ENCODE assay signal across 9 cellular contexts in the genomic region with DNA sequence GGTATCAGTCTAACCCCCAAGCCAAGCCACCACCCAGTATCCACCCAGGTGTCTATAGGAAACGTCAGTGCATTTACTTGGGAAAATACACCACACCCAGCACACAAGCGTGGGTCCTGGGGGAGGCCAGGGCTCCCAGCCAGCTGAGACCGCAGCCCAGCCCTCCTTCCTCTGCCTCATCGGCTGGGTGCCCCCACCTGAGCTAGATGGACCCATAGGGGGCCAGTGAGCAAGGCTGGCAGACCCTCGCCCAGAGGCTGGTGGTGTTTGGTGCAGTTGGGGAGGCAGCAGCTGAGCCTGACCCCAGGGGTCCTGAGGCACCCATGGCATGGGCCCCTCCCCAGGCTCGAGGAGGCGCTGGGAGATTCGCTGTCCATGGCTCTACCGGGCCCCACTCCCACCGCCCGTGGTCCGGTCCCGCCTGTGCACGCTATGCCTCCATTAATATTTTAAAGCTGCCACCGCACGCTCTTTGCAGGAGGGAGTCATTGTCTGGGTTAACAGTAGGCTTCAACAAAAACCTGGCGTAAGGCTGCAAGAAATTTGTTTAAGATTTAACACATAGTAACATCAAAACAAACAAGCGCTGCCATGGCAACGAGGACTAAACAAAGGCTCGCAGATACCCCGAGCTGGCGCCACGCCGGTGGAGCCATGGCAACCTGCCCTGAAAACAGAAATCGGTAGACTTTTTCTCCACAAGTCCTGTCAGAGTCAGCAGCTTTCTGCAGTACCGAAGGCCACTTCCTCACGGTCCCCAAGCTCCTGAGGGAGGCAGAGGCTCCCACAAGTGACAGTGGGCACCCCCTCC. TPM values are rescaled to one million over a fixed set of nuclear protein-coding genes. Genes with fewer than 3 reads are reported as not detected.
DNase-seq lines count a peak whose midpoint lies in the region; ATAC-seq, FAIRE-seq and TF ChIP-seq lines count a peak whose summit lies in the region.
"Had no signal": no experiment of that assay in that cellular context is flagged by ENCODE, and none has a peak within 500 bp of the region (broad histone marks: within the 10 kb centered on the region; RNA-seq: fewer than 3 reads in every experiment).

No MANE protein-coding gene starts in this region.

- H3K4me1 ChIP-seq in endothelial cell of umbilical vein (ENCODE audit: control insufficient read depth, extremely low read depth, insufficient read depth, low read length) = no peaks in the 10 kb centered on the region
- peaks cover 20% of the 10 kb centered on the region for H3K4me1 ChIP-seq in mesodermal cell (ENCODE audit: control insufficient read depth, insufficient read depth, low read length, poor library complexity, severe bottlenecking)

- FAIRE-seq in endothelial cell of umbilical vein (lab: Jason Lieb, UNC) = no peak

- peaks cover 1% of the 10 kb centered on the region for H3K36me3 Mint-ChIP-seq in activated T-helper 1 cell treated with anti-CD3 and anti-CD28 coated beads, Interleukin-12 subunit alpha, Interleukin-12 subunit beta, Interleukin-2, Interleukin-4 antibody, amounts not matched to agents 30 ng/mL and 10 ng/mL and 1 ng/mL, durations not matched to agents 14 hours and 24 hours and 36 hours (ENCODE audit: low read depth)

- no peak overlapping the region for H3K4me3 ChIP-seq in endothelial cell of umbilical vein (replicated peaks in 1 of 3; ENCODE audit: insufficient read depth in 1 of 3, low read depth in 1 of 3, low read length in 3 of 3)
- no peak overlapping the region for H3K4me3 ChIP-seq in mesodermal cell (ENCODE audit: extremely low read depth, insufficient read depth, low read length, poor library complexity, severe bottlenecking)

- no peaks in the 10 kb centered on the region for H3K9me1 ChIP-seq in endothelial cell of umbilical vein (replicated peaks; ENCODE audit: control insufficient read depth, extremely low read depth, insufficient read depth, low read length)

- no peak overlapping the region for H2AFZ ChIP-seq in endothelial cell of umbilical vein (ENCODE audit: low read depth, low read length)

- POLR2A ChIA-PET in endothelial cell of umbilical vein (lab: Charles Lee) = no interaction called here

- no peak for TF ChIP-seq POLR2A in endothelial cell of umbilical vein (IDR thresholded peaks at IDR 0.05; ENCODE audit: low read depth, low read length)

- no TSS peak for BruUV-seq in endothelial cell of umbilical vein (replicated peaks; lab: Mats Ljungman, UMichigan)

- H3K79me2 ChIP-seq in endothelial cell of umbilical vein (ENCODE audit: control insufficient read depth, insufficient read depth, low read length) = no peaks in the 10 kb centered on the region

- intact Hi-C loops in activated T-helper 1 cell treated with anti-CD3 and anti-CD28 coated beads, Interleukin-12 subunit alpha, Interleukin-12 subunit beta, Interleukin-2, Interleukin-4 antibody, amounts not matched to agents 30 ng/mL and 10 ng/mL and 1 ng/mL, durations not matched to agents 14 hours and 24 hours and 36 hours (cut with micrococcal nuclease) = no loop called here
- intact Hi-C loops in endothelial cell of umbilical vein (cut with micrococcal nuclease) = loop anchor here (10.0 kb wide), 1 partner anchor 358 kb away; no protein-coding TSS in a partner anchor

- no peak overlapping the region for H3K4me3 Mint-ChIP-seq in activated T-helper 1 cell treated with anti-CD3 and anti-CD28 coated beads, Interleukin-12 subunit alpha, Interleukin-12 subunit beta, Interleukin-2, Interleukin-4 antibody, amounts not matched to agents 30 ng/mL and 10 ng/mL and 1 ng/mL, durations not matched to agents 14 hours and 24 hours and 36 hours

- TF ChIP-seq CTCF in endothelial cell of umbilical vein (IDR thresholded peaks at IDR 0.05; ENCODE audit: extremely low read depth in 1 of 2, insufficient read depth in 1 of 2, low read depth in 1 of 2, low read length in 2 of 2) = no peak

- no peak overlapping the region for H3K27ac Mint-ChIP-seq in activated T-helper 1 cell treated with anti-CD3 and anti-CD28 coated beads, Interleukin-12 subunit alpha, Interleukin-12 subunit beta, Interleukin-2, Interleukin-4 antibody, amounts not matched to agents 30 ng/mL and 10 ng/mL and 1 ng/mL, durations not matched to agents 14 hours and 24 hours and 36 hours

- no peaks in the 10 kb centered on the region for H3K27me3 ChIP-seq in endothelial cell of umbilical vein (ENCODE audit: control insufficient read depth in 2 of 2, insufficient read depth in 2 of 2, low read length in 2 of 2)

- H4K20me1 ChIP-seq in endothelial cell of umbilical vein (replicated peaks; ENCODE audit: control insufficient read depth, extremely low read depth, insufficient read depth, low read length) = no peaks in the 10 kb centered on the region

- 38 to 42% methylated on average over 22 to 23 of the region's 27 CpGs for WGBS in mesodermal cell (ENCODE audit: insufficient coverage in 2 of 2), 2 experiments

- dilution Hi-C loops in endothelial cell of umbilical vein (cut with MboI; ENCODE audit: extremely low pct_ligation_motif_present, low sequenced_read_pairs) = no loop called here

- no peaks in the 10 kb centered on the region for H3K36me3 ChIP-seq in endothelial cell of umbilical vein (ENCODE audit: control insufficient read depth in 2 of 2, extremely low read depth in 1 of 2, insufficient read depth in 2 of 2, low read length in 2 of 2)
- H3K36me3 ChIP-seq in mesodermal cell (ENCODE audit: control insufficient read depth, insufficient read depth, low read length) = peaks cover 6% of the 10 kb centered on the region
- H3K36me3 ChIP-seq: neutrophil had no signal

- peaks cover 3% of the 10 kb centered on the region for H3K27me3 Mint-ChIP-seq in activated T-helper 1 cell treated with anti-CD3 and anti-CD28 coated beads, Interleukin-12 subunit alpha, Interleukin-12 subunit beta, Interleukin-2, Interleukin-4 antibody, amounts not matched to agents 30 ng/mL and 10 ng/mL and 1 ng/mL, durations not matched to agents 14 hours and 24 hours and 36 hours (ENCODE audit: insufficient read depth)

- H3K27ac ChIP-seq in endothelial cell of umbilical vein (ENCODE audit: insufficient read depth, low read depth, low read length) = no peak overlapping the region
- H3K27ac ChIP-seq in mesodermal cell (ENCODE audit: low read depth, low read length, severe bottlenecking) = peak overlapping the region; percentile 87
- H3K27ac ChIP-seq: neutrophil had no signal

- no peak overlapping the region for H3K4me2 ChIP-seq in endothelial cell of umbilical vein (ENCODE audit: insufficient read depth, low read length)

- CTCF ChIA-PET in endothelial cell of umbilical vein (lab: Charles Lee) = interaction anchor here (1.1 to 6.0 kb wide), 3 partner anchors 15 to 502 kb away, joined by 3 to 101 read pairs (median 4); no protein-coding TSS in a partner anchor

- DNase-seq in activated T-helper 1 cell treated with Interleukin-2 at 50 U/mL for 16 hours (ENCODE audit: low read depth) = peak; percentile 50
- no peak for DNase-seq in activated T-helper 1 cell treated with anti-CD3 and anti-CD28 coated beads, Interleukin-12 subunit alpha, Interleukin-12 subunit beta, Interleukin-2, Interleukin-4 antibody, amounts not matched to agents 30 ng/mL and 10 ng/mL and 1 ng/mL, durations not matched to agents 14 hours and 24 hours and 36 hours (ENCODE audit: low spot score)
- DNase-seq in NCI-H510A treated with DMSO at 0.1 percent for 48 hours (lab: John Stamatoyannopoulos, UW) = peak; percentile 92
- peak; percentile 65 for DNase-seq in activated CD8-positive, alpha-beta memory T cell treated with anti-CD3 and anti-CD28 coated beads, Interleukin-2, amount 50 U/mL, for 4 hours
- DNase-seq in endothelial cell of umbilical vein (ENCODE audit: low read depth, low spot score) = peak; percentile 82
- DNase-seq in stimulated activated CD8-positive, alpha-beta memory T cell treated with anti-CD3 and anti-CD28 coated beads, Interleukin-7, amount 100 ng/mL, for 4 hours (ENCODE audit: low read depth in 2 of 2) = peak; percentile 20 to 37

- H3K9me3 ChIP-seq in endothelial cell of umbilical vein (replicated peaks; ENCODE audit: control insufficient read depth, insufficient read depth, low read length) (no peaks in the 10 kb centered on the region), mesodermal cell (ENCODE audit: control insufficient read depth, low read length) (no peaks in the 10 kb centered on the region)
- H3K9me3 ChIP-seq: neutrophil had no signal

- H3K9me3 Mint-ChIP-seq in activated T-helper 1 cell treated with anti-CD3 and anti-CD28 coated beads, Interleukin-12 subunit alpha, Interleukin-12 subunit beta, Interleukin-2, Interleukin-4 antibody, amounts not matched to agents 30 ng/mL and 10 ng/mL and 1 ng/mL, durations not matched to agents 14 hours and 24 hours and 36 hours = no peaks in the 10 kb centered on the region

- no peaks in the 10 kb centered on the region for H3K4me1 Mint-ChIP-seq in activated T-helper 1 cell treated with anti-CD3 and anti-CD28 coated beads, Interleukin-12 subunit alpha, Interleukin-12 subunit beta, Interleukin-2, Interleukin-4 antibody, amounts not matched to agents 30 ng/mL and 10 ng/mL and 1 ng/mL, durations not matched to agents 14 hours and 24 hours and 36 hours (ENCODE audit: low read depth)

- no peak for ATAC-seq in GM18511 (IDR thresholded peaks at IDR 0.05; ENCODE audit: unreplicated experiment)

- no peak overlapping the region for H3K9ac ChIP-seq in endothelial cell of umbilical vein (replicated peaks; ENCODE audit: extremely low read depth, insufficient read depth, low read length)

TF ChIP-seq in endothelial cell of umbilical vein, 7 proteins besides CTCF, POLR2A, EP300 and RAD21 (continues in another document):
- TF ChIP-seq EZH2 (IDR thresholded peaks at IDR 0.05; ENCODE audit: borderline replicate concordance, low read depth, low read length, severe bottlenecking) (no peak), FOS (IDR thresholded peaks at IDR 0.05; ENCODE audit: borderline replicate concordance, insufficient read depth, low read length) (no peak), GATA2 (IDR thresholded peaks at IDR 0.05; ENCODE audit: insufficient read depth, insufficient read length, low read depth, low read length) (no peak), JUN (IDR thresholded peaks at IDR 0.05; ENCODE audit: borderline replicate concordance, insufficient read depth, insufficient read length, low read depth) (no peak)

RNA-seq across cellular contexts. Expression of a gene that starts 20.6 kb away (rescaled TPM):
- total RNA-seq in activated T-helper 1 cell treated with anti-CD3 and anti-CD28 coated beads, Interleukin-12 subunit alpha, Interleukin-12 subunit beta, Interleukin-2, Interleukin-4 antibody, amounts not matched to agents 30 ng/mL and 10 ng/mL and 1 ng/mL, durations not matched to agents 14 hours and 24 hours and 36 hours = not detected in 2 replicates
- total RNA-seq in endothelial cell of umbilical vein = 0.07 and 0.09 TPM in 2 replicates
- polyA plus RNA-seq in endothelial cell of umbilical vein = 0.04 and 0.08 TPM in 2 replicates
- polyA plus RNA-seq in endothelial cell of umbilical vein (2011; cell fraction: cytosol; rRNA removed) = 0.04 and 0.05 TPM in 2 replicates
- 0.04 and 0.06 TPM in 2 replicates for polyA plus RNA-seq in endothelial cell of umbilical vein (2011; cell fraction: nucleus; rRNA removed)
- polyA plus RNA-seq in endothelial cell of umbilical vein (2012) = 0.12 and 0.14 TPM in 2 replicates
- polyA minus RNA-seq in endothelial cell of umbilical vein = 0.11 TPM in 1 of 2 replicates, not detected in the other
- 0.31 TPM for polyA minus RNA-seq in endothelial cell of umbilical vein (2011; cell fraction: cytosol; rRNA and poly(A)+ RNA removed)
- 0.05 TPM in 1 of 2 replicates, not detected in the other for polyA minus RNA-seq in endothelial cell of umbilical vein (2011; cell fraction: nucleus; rRNA and poly(A)+ RNA removed)
- 0.55 TPM for polyA plus RNA-seq in mesodermal cell (2013, experiment 1 of 2)
- polyA plus RNA-seq in mesodermal cell (2013, experiment 2 of 2) = 0.35 TPM
